In the genomic region with DNA sequence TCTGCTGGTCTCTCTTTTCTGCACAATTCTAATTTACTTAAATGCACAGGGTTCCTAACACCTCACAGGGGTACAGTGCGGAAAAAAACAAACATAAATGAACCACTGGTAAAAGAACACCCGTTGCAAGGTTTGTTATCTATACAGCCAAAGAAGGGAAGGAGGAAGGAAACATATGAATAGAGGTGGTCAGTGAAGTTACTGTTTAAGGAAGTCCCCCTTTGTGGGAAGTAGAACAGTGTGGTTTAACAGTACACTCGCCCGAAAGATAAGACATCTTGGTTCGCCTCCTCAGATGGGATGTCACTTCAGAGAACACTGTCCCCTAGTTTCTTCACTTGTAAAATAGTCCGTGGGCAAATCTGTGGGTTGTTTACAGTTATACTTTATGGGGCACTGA, we compare ENCODE assay signal across 9 cellular contexts. TPM values are rescaled to one million over a fixed set of nuclear protein-coding genes. Genes with fewer than 3 reads are reported as not detected.
DNase-seq lines count a peak whose midpoint lies in the region; ATAC-seq and TF ChIP-seq lines count a peak whose summit lies in the region.
"Had no signal": no experiment of that assay in that cellular context is flagged by ENCODE, and none has a peak within 500 bp of the region (broad histone marks: within the 10 kb centered on the region; RNA-seq: fewer than 3 reads in every experiment).

No MANE protein-coding gene starts in this region.

- H3K9me3 Mint-ChIP-seq in effector memory CD8-positive, alpha-beta T cell, result no peaks in the 10 kb centered on the region
- H3K9me3 Mint-ChIP-seq in CD4-positive, alpha-beta T cell, result no peaks in the 10 kb centered on the region

- H3K27me3 ChIP-seq in CD4-positive, alpha-beta T cell (ENCODE audit: control insufficient read depth, insufficient read depth, low read length), result no peaks in the 10 kb centered on the region

- intact Hi-C loops in CD4-positive, alpha-beta T cell (cut with DNase I, micrococcal nuclease), result no loop called here

- H3K27me3 Mint-ChIP-seq in effector memory CD8-positive, alpha-beta T cell, result peaks cover 0 to 9% of the 10 kb centered on the region in 2 donors
- H3K27me3 Mint-ChIP-seq in CD4-positive, alpha-beta T cell, result no peaks in the 10 kb centered on the region

- peaks cover 3% of the 10 kb centered on the region for H3K36me3 Mint-ChIP-seq in effector memory CD8-positive, alpha-beta T cell (ENCODE audit: insufficient read depth)
- no peaks in the 10 kb centered on the region for H3K36me3 Mint-ChIP-seq in CD4-positive, alpha-beta T cell (ENCODE audit: low read depth)

- no peak for TF ChIP-seq CTCF in CD4-positive, alpha-beta T cell (IDR thresholded peaks at IDR 0.05)

- no peaks in the 10 kb centered on the region for H3K9me3 ChIP-seq in CD4-positive, alpha-beta T cell (ENCODE audit: control insufficient read depth, low read length)

- DNase-seq in effector memory CD8-positive, alpha-beta T cell, result no peak
- DNase-seq in NCI-H187 treated with DMSO at 0.1 percent for 48 hours (lab: John Stamatoyannopoulos, UW) (no peak), NCI-H345 treated with DMSO at 0.1 percent for 48 hours (lab: John Stamatoyannopoulos, UW; ENCODE audit: unreplicated experiment) (no peak), cerebellar cortex (ENCODE audit: low spot score) (no peak)
- DNase-seq in CD4-positive, alpha-beta T cell, result no peak
- DNase-seq: activated CD4-positive, alpha-beta T cell treated with anti-CD3 and anti-CD28 coated beads, Interleukin-2, amount 50 U/mL, for 48 hours had no signal

- H3K4me3 Mint-ChIP-seq in effector memory CD8-positive, alpha-beta T cell, result no peak overlapping the region
- no peak overlapping the region for H3K4me3 Mint-ChIP-seq in CD4-positive, alpha-beta T cell

- H3K4me1 Mint-ChIP-seq in effector memory CD8-positive, alpha-beta T cell (ENCODE audit: low read depth in 2 of 2), result peaks cover 0 to 15% of the 10 kb centered on the region in 2 donors
- peaks cover 6% of the 10 kb centered on the region for H3K4me1 Mint-ChIP-seq in CD4-positive, alpha-beta T cell (ENCODE audit: low read depth)

- H3K27ac ChIP-seq in CD4-positive, alpha-beta T cell (ENCODE audit: low read depth, low read length), result no peak overlapping the region

- POLR2A ChIA-PET in CD4-positive, alpha-beta T cell (lab: Charles Lee), result no interaction called here

- no peak overlapping the region for H3K27ac Mint-ChIP-seq in effector memory CD8-positive, alpha-beta T cell
- H3K27ac Mint-ChIP-seq in CD4-positive, alpha-beta T cell, result no peak overlapping the region

- ATAC-seq in GM18502 (IDR thresholded peaks at IDR 0.05; ENCODE audit: poor library complexity, unreplicated experiment), result peak; percentile 87
- ATAC-seq in GM21723 (IDR thresholded peaks at IDR 0.05; ENCODE audit: unreplicated experiment), result peak; percentile 80
- ATAC-seq in HG03565 (IDR thresholded peaks at IDR 0.05; ENCODE audit: unreplicated experiment), result peak; percentile 88
- ATAC-seq in effector memory CD8-positive, alpha-beta T cell (replicated peaks), result peak; percentile 81
- no peak for ATAC-seq in CD4-positive, alpha-beta T cell (ENCODE audit: poor library complexity)

- CTCF ChIA-PET in CD4-positive, alpha-beta T cell (lab: Charles Lee), result no interaction called here

RNA-seq across cellular contexts. Expression of a gene that starts 57.5 kb away (rescaled TPM):
- 1 to 10 TPM; 2.8 TPM for total RNA-seq in CD4-positive, alpha-beta T cell
